1 cellular context compared by ENCODE assay signal in genomic region chr13:51895906-51896888, GRCh38.
TF ChIP-seq lines count a peak whose summit lies in the region.

No MANE protein-coding gene starts in this region.

TF ChIP-seq in GM23338, 12 proteins besides CTCF, POLR2A, EP300 and RAD21 (continued from another document):
- TF ChIP-seq ZNF462 (CRISPR knock-in tag; IDR thresholded peaks at IDR 0.05) (no peak), CREB1 (CRISPR knock-in tag; IDR thresholded peaks at IDR 0.05; ENCODE audit: low read depth) (no peak)
TF ChIP-seq in GM23338: peak in this region for 0.
